8 cellular contexts compared by ENCODE assay signal in the genomic region with DNA sequence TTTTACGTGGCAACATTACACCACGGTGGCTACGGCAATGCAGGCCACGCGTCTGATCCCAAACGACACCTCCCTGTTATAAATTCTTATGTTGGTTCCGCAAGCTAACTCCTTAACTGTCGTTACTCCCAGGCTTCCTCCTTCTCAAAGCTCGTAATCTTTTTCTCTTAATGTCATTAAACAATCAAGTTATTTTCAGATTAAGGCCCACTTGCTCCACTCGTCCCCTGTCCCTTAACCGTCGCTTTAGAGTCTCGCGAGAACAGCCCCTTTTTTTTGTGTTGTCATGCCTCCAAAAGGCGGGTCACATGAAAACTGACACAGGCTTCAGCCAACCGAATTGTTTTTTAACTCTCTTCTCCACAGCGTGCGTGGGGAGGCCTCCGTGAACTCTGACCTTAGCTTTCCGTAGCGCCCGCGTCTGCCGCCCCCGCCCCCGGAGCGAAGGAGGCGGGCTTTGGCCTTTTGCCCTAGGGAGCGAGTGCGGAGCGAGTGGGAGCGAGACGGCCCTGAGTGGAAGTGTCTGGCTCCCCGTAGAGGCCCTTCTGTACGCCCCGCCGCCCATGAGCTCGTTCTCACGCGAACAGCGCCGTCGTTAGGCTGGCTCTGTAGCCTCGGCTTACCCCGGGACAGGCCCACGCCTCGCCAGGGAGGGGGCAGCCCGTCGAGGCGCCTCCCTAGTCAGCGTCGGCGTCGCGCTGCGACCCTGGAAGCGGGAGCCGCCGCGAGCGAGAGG. TPM values are rescaled to one million over a fixed set of nuclear protein-coding genes. Genes with fewer than 3 reads are reported as not detected.
A peak's percentile ranks its signal among the peaks of the same experiment; 100 is the strongest.
DNase-seq lines count a peak whose midpoint lies in the region; ATAC-seq, FAIRE-seq and TF ChIP-seq lines count a peak whose summit lies in the region.

A gene (plus strand): TSS at position 463 of the 736 bp plus-strand sequence. CDS start 360 bp downstream, outside the sequence.

- 0 out of 2 replicates have a peak, but pooled peaks have one; percentile 6 for TF ChIP-seq RAD21 in IMR-90 (IDR thresholded peaks at IDR 0.05; ENCODE audit: low read length)

- peak within 1 kb of the TSS; percentile 94 for H2BK120ac ChIP-seq in IMR-90 (ENCODE audit: low read depth, low read length)

- BruUV-seq in IMR-90 (replicated peaks; lab: Mats Ljungman, UMichigan), result no TSS peak
- BruUV-seq in OCI-LY7 (replicated peaks; lab: Mats Ljungman, UMichigan), result no TSS peak
- BruUV-seq in endothelial cell of umbilical vein (replicated peaks; lab: Mats Ljungman, UMichigan), result no TSS peak

- H2AFZ ChIP-seq in IMR-90 (replicated peaks; ENCODE audit: low read length, poor library complexity) (peak within 1 kb of the TSS; percentile 95), OCI-LY7 (ENCODE audit: low read length) (peak within 1 kb of the TSS; percentile 94), endothelial cell of umbilical vein (ENCODE audit: low read depth, low read length) (peak within 1 kb of the TSS; percentile 87)

- H3K9ac ChIP-seq in IMR-90 (ENCODE audit: low read depth, low read length), result peak within 1 kb of the TSS; percentile 96
- peak within 1 kb of the TSS; percentile 93 for H3K9ac ChIP-seq in endothelial cell of umbilical vein (replicated peaks; ENCODE audit: extremely low read depth, insufficient read depth, low read length)

- H3K4me2 ChIP-seq in IMR-90 (ENCODE audit: low read depth, low read length) (peak within 1 kb of the TSS; percentile 98), OCI-LY7 (ENCODE audit: low read length) (peak within 1 kb of the TSS; percentile 93), endothelial cell of umbilical vein (ENCODE audit: insufficient read depth, low read length) (peak within 1 kb of the TSS; percentile 98)

- peak within 1 kb of the TSS; percentile 95 for H2AK9ac ChIP-seq in IMR-90 (replicated peaks; ENCODE audit: low read depth, low read length, poor library complexity)

- intact Hi-C loops in IMR-90 (cut with micrococcal nuclease) (loop anchor here (2.0 kb wide), 1 partner anchor 380 kb away; a partner anchor contains a TSS), OCI-LY7 (cut with micrococcal nuclease; ENCODE audit: unreplicated experiment) (loop anchor here (1.0 to 5.0 kb wide), 4 partner anchors 368 to 1137 kb away; a partner anchor contains a TSS), endothelial cell of umbilical vein (cut with micrococcal nuclease) (loop anchor here (1.0 to 5.0 kb wide), 3 partner anchors 202 to 1064 kb away; a partner anchor contains a TSS)

- in situ Hi-C loops in IMR-90 (cut with MboI; ENCODE audit: low sequenced_read_pairs), result no loop called here

- H3K4me3 ChIP-seq in IMR-90 (ENCODE audit: insufficient read depth, low read depth, low read length) (peak within 1 kb of the TSS; percentile 54), OCI-LY7 (ENCODE audit: low read depth, low read length, poor library complexity, severe bottlenecking) (peak within 1 kb of the TSS; percentile 93), endothelial cell of umbilical vein (replicated peaks in 1 of 3; ENCODE audit: insufficient read depth in 1 of 3, low read depth in 1 of 3, low read length in 3 of 3) (peak within 1 kb of the TSS; percentile 65 to 98 (median 90))

- H2BK20ac ChIP-seq in IMR-90 (ENCODE audit: low read depth, low read length), result peak within 1 kb of the TSS; percentile 86

- TF ChIP-seq CTCF in D721Med (IDR thresholded peaks at IDR 0.05; ENCODE audit: insufficient read depth, missing control alignments) (no peak), IMR-90 (conservative IDR thresholded peaks at IDR 0.05; ENCODE audit: low read depth, low read length) (no peak), OCI-LY7 (conservative IDR thresholded peaks at IDR 0.05; ENCODE audit: low read length) (0 out of 2 replicates have a peak, but pooled peaks have one; percentile 12), endothelial cell of umbilical vein (IDR thresholded peaks at IDR 0.05; ENCODE audit: extremely low read depth in 1 of 2, insufficient read depth in 1 of 2, low read depth in 1 of 2, low read length in 2 of 2) (no peak)

- peak; percentile 80 for ATAC-seq in GM21528 (IDR thresholded peaks at IDR 0.05; ENCODE audit: low FRiP score, unreplicated experiment)
- ATAC-seq in IMR-90 (ENCODE audit: low read depth), result peak; percentile 89

- POLR2A ChIA-PET in IMR-90 (lab: Charles Lee; ENCODE audit: unreplicated experiment) (interaction anchor here (0.5 to 1.3 kb wide), 7 partner anchors 8 to 1504 kb away, joined by 3 to 31 read pairs (median 4); no protein-coding TSS in a partner anchor), OCI-LY7 (lab: Charles Lee) (interaction anchor here (0.6 to 3.1 kb wide), 17 partner anchors 10 to 1138 kb away, joined by 3 to 15 read pairs (median 4); a partner anchor contains a TSS), endothelial cell of umbilical vein (lab: Charles Lee) (interaction anchor here (0.7 to 1.0 kb wide), 2 partner anchors 8 to 36 kb away, joined by 3 read pairs; no protein-coding TSS in a partner anchor)

- CTCF ChIA-PET in IMR-90 (lab: Yijun Ruan, JAX), result interaction anchor here (0.5 to 1.4 kb wide), 6 partner anchors 11 to 1375 kb away, joined by 3 to 4 read pairs (median 4); no protein-coding TSS in a partner anchor
- CTCF ChIA-PET in OCI-LY7 (lab: Charles Lee; ENCODE audit: unreplicated experiment), result interaction anchor here (0.6 to 1.4 kb wide), 5 partner anchors 9 to 1100 kb away, joined by 3 to 4 read pairs (median 3); no protein-coding TSS in a partner anchor
- CTCF ChIA-PET in endothelial cell of umbilical vein (lab: Charles Lee), result interaction anchor here (0.6 to 2.1 kb wide), 13 partner anchors 12 to 772 kb away, joined by 3 to 10 read pairs (median 3); no protein-coding TSS in a partner anchor

- no peaks in the 10 kb centered on the region for H3K9me1 ChIP-seq in IMR-90 (ENCODE audit: insufficient read depth, low read length)
- H3K9me1 ChIP-seq in endothelial cell of umbilical vein (replicated peaks; ENCODE audit: control insufficient read depth, extremely low read depth, insufficient read depth, low read length), result no peaks in the 10 kb centered on the region

- H3K9me3 ChIP-seq in IMR-90 (ENCODE audit: control insufficient read depth, insufficient read depth, low read length) (no peaks in the 10 kb centered on the region), OCI-LY7 (ENCODE audit: low read length) (no peaks in the 10 kb centered on the region), endothelial cell of umbilical vein (replicated peaks; ENCODE audit: control insufficient read depth, insufficient read depth, low read length) (no peaks in the 10 kb centered on the region)

- WGBS in IMR-90 (ENCODE audit: extremely low coverage in 2 of 2, insufficient read length in 1 of 2), 2 experiments, result 4% methylated on average over 11 of the region's 61 CpGs; no CpG with 5 or more reads in 1 of the 2 experiments

- TF ChIP-seq POLR2A in IMR-90 (IDR thresholded peaks at IDR 0.05; ENCODE audit: low read depth, low read length) (peak; percentile 92), endothelial cell of umbilical vein (IDR thresholded peaks at IDR 0.05; ENCODE audit: low read depth, low read length) (peak; percentile 41)

- H4K5ac ChIP-seq in IMR-90 (ENCODE audit: low read depth, low read length), result peak within 1 kb of the TSS; percentile 64

- peak within 1 kb of the TSS; percentile 44; the same call in 1 of the 2 replicates for H2AK5ac ChIP-seq in IMR-90 (ENCODE audit: low read depth, low read length)

- peak within 1 kb of the TSS; percentile 93 for H2BK5ac ChIP-seq in IMR-90 (ENCODE audit: low read depth, low read length, poor library complexity, severe bottlenecking)

- peak within 1 kb of the TSS; percentile 94; the same call in 1 of the 3 replicates for H2BK15ac ChIP-seq in IMR-90 (ENCODE audit: low read depth, low read length)

- H3K4ac ChIP-seq in IMR-90 (ENCODE audit: low read depth, low read length), result peak within 1 kb of the TSS; percentile 96

- H3K79me1 ChIP-seq in IMR-90 (ENCODE audit: low read depth in 1 of 2, low read length in 2 of 2), result no peaks in the 10 kb centered on the region; a peak in 1 of 4 replicates

- dilution Hi-C loops in IMR-90 (cut with HindIII; ENCODE audit: low sequenced_read_pairs, unreplicated experiment) (no loop called here), endothelial cell of umbilical vein (cut with MboI; ENCODE audit: extremely low pct_ligation_motif_present, low sequenced_read_pairs) (no loop called here)

- H3K18ac ChIP-seq in IMR-90 (ENCODE audit: low read depth, low read length), result peak within 1 kb of the TSS; percentile 62

- peak within 1 kb of the TSS; percentile 99 for H3K14ac ChIP-seq in IMR-90 (replicated peaks; ENCODE audit: low read depth, low read length)

- DNase-seq in D721Med (ENCODE audit: insufficient read length, low spot score) (peak; percentile 44), IMR-90 (peak; percentile 99), OCI-LY7 (ENCODE audit: low spot score) (peak; percentile 99), activated T-cell treated with anti-CD3 and anti-CD28 coated beads for 24 hours (ENCODE audit: low read depth) (peak; percentile 96), endothelial cell of umbilical vein (ENCODE audit: low read depth, low spot score) (peak; percentile 99), middle frontal gyrus (ENCODE audit: extremely low spot score, low spot score) (peak; percentile 99)
- peak; percentile 85 to 92 for DNase-seq in stimulated activated CD8-positive, alpha-beta memory T cell treated with anti-CD3 and anti-CD28 coated beads, Interleukin-2, amount 100 ng/mL, for 48 hours (ENCODE audit: low read depth in 2 of 2)

- H3K4me1 ChIP-seq in IMR-90 (ENCODE audit: control insufficient read depth, insufficient read depth, low read length), result no peaks in the 10 kb centered on the region
- peaks cover 33% of the 10 kb centered on the region for H3K4me1 ChIP-seq in OCI-LY7 (ENCODE audit: insufficient read depth, low read length, poor library complexity, severe bottlenecking)
- peaks cover 23% of the 10 kb centered on the region for H3K4me1 ChIP-seq in endothelial cell of umbilical vein (ENCODE audit: control insufficient read depth, extremely low read depth, insufficient read depth, low read length)

- H3K56ac ChIP-seq in IMR-90 (ENCODE audit: extremely low read depth, insufficient read depth, low read length), result peak within 1 kb of the TSS; percentile 99

- peak within 1 kb of the TSS; percentile 98 for H3K23ac ChIP-seq in IMR-90 (ENCODE audit: low read depth, low read length)

- H3K36me3 ChIP-seq in IMR-90 (ENCODE audit: control insufficient read depth, insufficient read depth, low read length) (no peaks in the 10 kb centered on the region), OCI-LY7 (ENCODE audit: insufficient read depth, low read length) (peaks cover 35% of the 10 kb centered on the region), endothelial cell of umbilical vein (ENCODE audit: control insufficient read depth in 2 of 2, extremely low read depth in 1 of 2, insufficient read depth in 2 of 2, low read length in 2 of 2) (no peaks in the 10 kb centered on the region)

- peak within 1 kb of the TSS; percentile 95 for H4K91ac ChIP-seq in IMR-90 (ENCODE audit: insufficient read depth, low read depth, low read length)

- peak within 1 kb of the TSS; percentile 75 to 100 for H4K8ac ChIP-seq in IMR-90 (ENCODE audit: low read depth in 2 of 2, low read length in 2 of 2)

- no peaks in the 10 kb centered on the region for H3K27me3 ChIP-seq in IMR-90 (ENCODE audit: control insufficient read depth, insufficient read depth, low read length)
- H3K27me3 ChIP-seq in endothelial cell of umbilical vein (ENCODE audit: control insufficient read depth in 2 of 2, insufficient read depth in 2 of 2, low read length in 2 of 2), result no peaks in the 10 kb centered on the region

- H4K20me1 ChIP-seq in IMR-90 (ENCODE audit: insufficient read depth, low read length) (peaks cover 32% of the 10 kb centered on the region), OCI-LY7 (ENCODE audit: insufficient read depth, low read length) (peaks cover 33% of the 10 kb centered on the region), endothelial cell of umbilical vein (replicated peaks; ENCODE audit: control insufficient read depth, extremely low read depth, insufficient read depth, low read length) (peaks cover 5% of the 10 kb centered on the region)

- peak within 1 kb of the TSS; percentile 97 for H3K27ac ChIP-seq in IMR-90 (ENCODE audit: insufficient read depth, low read length)
- peak within 1 kb of the TSS; percentile 87 for H3K27ac ChIP-seq in OCI-LY7 (ENCODE audit: low read depth, low read length, poor library complexity, severe bottlenecking)
- peak within 1 kb of the TSS; percentile 82 for H3K27ac ChIP-seq in endothelial cell of umbilical vein (ENCODE audit: insufficient read depth, low read depth, low read length)

- FAIRE-seq in D721Med (lab: Jason Lieb, UNC), result peak; percentile 87
- peak; percentile 24 for FAIRE-seq in endothelial cell of umbilical vein (lab: Jason Lieb, UNC)

- H3K79me2 ChIP-seq in OCI-LY7 (ENCODE audit: insufficient read depth, low read depth, low read length) (peaks cover 46% of the 10 kb centered on the region), endothelial cell of umbilical vein (ENCODE audit: control insufficient read depth, insufficient read depth, low read length) (peaks cover 45% of the 10 kb centered on the region)

- no peaks in the 10 kb centered on the region for H3K9me2 ChIP-seq in OCI-LY7 (ENCODE audit: insufficient read depth, low read length)

RNA-seq across cellular contexts. Expression of the gene that starts here (rescaled TPM):
- total RNA-seq in IMR-90 (2012; rRNA removed) (91.4 and 139 TPM in 2 replicates), OCI-LY7 (2022) (207 and 215 TPM in 2 replicates), endothelial cell of umbilical vein (124 and 128 TPM in 2 replicates)
- polyA plus RNA-seq in IMR-90 (2012; rRNA removed) (32.2 and 42.6 TPM in 2 replicates), endothelial cell of umbilical vein (20.5 and 28.3 TPM in 2 replicates)
- polyA plus RNA-seq in IMR-90 (2012; cell fraction: cytosol; rRNA removed), result 12.5 and 12.8 TPM in 2 replicates
- 17.5 and 56.9 TPM in 2 replicates for polyA plus RNA-seq in IMR-90 (2012; cell fraction: nucleus; rRNA removed; ENCODE audit: low replicate concordance)
- total RNA-seq in OCI-LY7 (2014; rRNA removed; shearing (Covaris generic)), result 104 and 109 TPM in 2 replicates
- polyA plus RNA-seq in endothelial cell of umbilical vein (2011; cell fraction: cytosol; rRNA removed), result 25.7 and 30.8 TPM in 2 replicates
- polyA plus RNA-seq in endothelial cell of umbilical vein (2011; cell fraction: nucleus; rRNA removed), result 55.5 and 78.5 TPM in 2 replicates
- 75.4 and 82.7 TPM in 2 replicates for polyA plus RNA-seq in endothelial cell of umbilical vein (2012)
- 78.6 and 101 TPM in 2 replicates for polyA minus RNA-seq in endothelial cell of umbilical vein
- 48.5 TPM for polyA minus RNA-seq in endothelial cell of umbilical vein (2011; cell fraction: cytosol; rRNA and poly(A)+ RNA removed)
- polyA minus RNA-seq in endothelial cell of umbilical vein (2011; cell fraction: nucleus; rRNA and poly(A)+ RNA removed), result 64.7 and 103 TPM in 2 replicates

Comparison
In these comparisons a context has a peak if more than half of its experiments do, and no peak if none do; other contexts are left out.
1. Peak in every context shown above with its lines: DNase-seq, ATAC-seq, H3K4me3 ChIP-seq and H3K27ac ChIP-seq.
2. DNase-seq: peak in every context shown above with its lines; median percentile 99 in IMR-90; 99 in OCI-LY7; 99 in endothelial cell of umbilical vein; 99 in middle frontal gyrus; 96 in activated T-cell treated with anti-CD3 and anti-CD28 coated beads for 24 hours; 88 in stimulated activated CD8-positive, alpha-beta memory T cell treated with anti-CD3 and anti-CD28 coated beads, Interleukin-2, amount 100 ng/mL, for 48 hours; 44 in D721Med.